In the genomic region with DNA sequence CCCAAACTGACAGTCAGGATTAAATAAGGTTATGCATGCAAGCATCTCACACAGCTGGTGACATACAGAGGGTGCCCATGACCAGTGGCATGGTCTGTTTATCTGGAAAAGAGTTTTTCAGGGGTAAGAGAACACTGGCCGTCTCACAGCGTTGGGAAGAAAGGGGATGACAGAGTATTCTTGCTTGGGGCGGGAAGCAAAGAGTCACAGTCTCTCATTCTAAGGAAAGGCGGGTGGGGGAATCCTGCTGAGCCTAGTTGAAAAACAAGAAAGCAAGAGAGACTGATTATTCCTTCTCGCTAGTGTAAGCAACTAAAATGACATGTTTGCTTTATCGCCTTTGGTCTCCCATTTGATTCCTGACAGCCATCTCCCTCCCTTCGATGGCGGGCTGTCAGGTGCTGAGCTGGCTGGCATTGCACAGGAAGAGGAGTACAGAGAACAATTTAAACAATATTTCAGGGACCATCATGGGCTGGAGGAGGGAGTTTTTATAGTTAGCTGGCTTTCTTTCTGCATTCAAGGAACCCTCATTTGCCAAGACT, we compare ENCODE assay signal across 1 cellular context.
TF ChIP-seq lines count a peak whose summit lies in the region.

No MANE protein-coding gene starts in this region.

TF ChIP-seq in WTC11, 78 proteins besides CTCF, POLR2A, EP300 and RAD21 (continued from another document):
- TF ChIP-seq, protein P1, sequence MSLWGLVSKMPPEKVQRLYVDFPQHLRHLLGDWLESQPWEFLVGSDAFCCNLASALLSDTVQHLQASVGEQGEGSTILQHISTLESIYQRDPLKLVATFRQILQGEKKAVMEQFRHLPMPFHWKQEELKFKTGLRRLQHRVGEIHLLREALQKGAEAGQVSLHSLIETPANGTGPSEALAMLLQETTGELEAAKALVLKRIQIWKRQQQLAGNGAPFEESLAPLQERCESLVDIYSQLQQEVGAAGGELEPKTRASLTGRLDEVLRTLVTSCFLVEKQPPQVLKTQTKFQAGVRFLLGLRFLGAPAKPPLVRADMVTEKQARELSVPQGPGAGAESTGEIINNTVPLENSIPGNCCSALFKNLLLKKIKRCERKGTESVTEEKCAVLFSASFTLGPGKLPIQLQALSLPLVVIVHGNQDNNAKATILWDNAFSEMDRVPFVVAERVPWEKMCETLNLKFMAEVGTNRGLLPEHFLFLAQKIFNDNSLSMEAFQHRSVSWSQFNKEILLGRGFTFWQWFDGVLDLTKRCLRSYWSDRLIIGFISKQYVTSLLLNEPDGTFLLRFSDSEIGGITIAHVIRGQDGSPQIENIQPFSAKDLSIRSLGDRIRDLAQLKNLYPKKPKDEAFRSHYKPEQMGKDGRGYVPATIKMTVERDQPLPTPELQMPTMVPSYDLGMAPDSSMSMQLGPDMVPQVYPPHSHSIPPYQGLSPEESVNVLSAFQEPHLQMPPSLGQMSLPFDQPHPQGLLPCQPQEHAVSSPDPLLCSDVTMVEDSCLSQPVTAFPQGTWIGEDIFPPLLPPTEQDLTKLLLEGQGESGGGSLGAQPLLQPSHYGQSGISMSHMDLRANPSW (CRISPR knock-in tag; conservative IDR thresholded peaks at IDR 0.05; ENCODE audit: low read depth) = no peak
- TF ChIP-seq ZNF219 (CRISPR knock-in tag; IDR thresholded peaks at IDR 0.05; ENCODE audit: borderline replicate concordance) (no peak), ZNF396 (CRISPR knock-in tag; IDR thresholded peaks at IDR 0.05; ENCODE audit: borderline replicate concordance) (no peak), TP53 (CRISPR knock-in tag; IDR thresholded peaks at IDR 0.05) (no peak), ZNF263 (CRISPR knock-in tag; IDR thresholded peaks at IDR 0.05; ENCODE audit: low read depth) (no peak), FOXK1 (CRISPR knock-in tag; IDR thresholded peaks at IDR 0.05) (no peak), NFYB (CRISPR knock-in tag; conservative IDR thresholded peaks at IDR 0.05; ENCODE audit: low read depth) (no peak)
